8 cellular contexts compared by ENCODE assay signal in genomic region chr2:96869824-96870630, GRCh38. TPM values are rescaled to one million over a fixed set of nuclear protein-coding genes. Genes with fewer than 3 reads are reported as not detected.
DNase-seq lines count a peak whose midpoint lies in the region; ATAC-seq lines count a peak whose summit lies in the region.

Gene SEMA4C, minus strand, starts transcription at chr2:96870080. Its CDS starts 2,194 bp downstream, at chr2:96867886.

- intact Hi-C loops in head of caudate nucleus (cut with DNase I), result no loop called here

- peak; percentile 20 to 55 for DNase-seq in NOMO-1 (lab: John Stamatoyannopoulos, UW; ENCODE audit: unreplicated experiment in 2 of 2)
- no peak for DNase-seq in NOMO-1 treated with dmso at 0.1 percent for 144 hours (lab: John Stamatoyannopoulos, UW; ENCODE audit: unreplicated experiment)
- DNase-seq in OCI-M1 (lab: John Stamatoyannopoulos, UW), result peak; percentile 76
- peak; percentile 58 for DNase-seq in activated naive CD4-positive, alpha-beta T cell treated with anti-CD3 and anti-CD28 coated beads, Interleukin-2, amount 50 U/mL, for 16 hours
- DNase-seq in head of caudate nucleus, result peak in 40 of 42 donors; percentile 48 to 92 (median 83)
- peak; percentile 66 for DNase-seq in occipital lobe (lab: John Stamatoyannopoulos, UW)
- DNase-seq in NCI-H1694 (lab: John Stamatoyannopoulos, UW), result no peak

- ATAC-seq in HG03159 (IDR thresholded peaks at IDR 0.05; ENCODE audit: unreplicated experiment), result no peak

RNA-seq across cellular contexts. Expression of gene SEMA4C, which starts in this region (rescaled TPM):
- total RNA-seq in occipital lobe, result 54.9 TPM

Comparison
In these comparisons a context has a peak if more than half of its experiments do, and no peak if none do; other contexts are left out.
1. DNase-seq: peak in NOMO-1 (2 of 2), OCI-M1 (single experiment), activated naive CD4-positive, alpha-beta T cell treated with anti-CD3 and anti-CD28 coated beads, Interleukin-2, amount 50 U/mL, for 16 hours (single experiment), head of caudate nucleus (40 of 42) and occipital lobe (single experiment); none in NOMO-1 treated with dmso at 0.1 percent for 144 hours (single experiment) and NCI-H1694 (single experiment).